7 cellular contexts compared by ENCODE assay signal in the genomic region with DNA sequence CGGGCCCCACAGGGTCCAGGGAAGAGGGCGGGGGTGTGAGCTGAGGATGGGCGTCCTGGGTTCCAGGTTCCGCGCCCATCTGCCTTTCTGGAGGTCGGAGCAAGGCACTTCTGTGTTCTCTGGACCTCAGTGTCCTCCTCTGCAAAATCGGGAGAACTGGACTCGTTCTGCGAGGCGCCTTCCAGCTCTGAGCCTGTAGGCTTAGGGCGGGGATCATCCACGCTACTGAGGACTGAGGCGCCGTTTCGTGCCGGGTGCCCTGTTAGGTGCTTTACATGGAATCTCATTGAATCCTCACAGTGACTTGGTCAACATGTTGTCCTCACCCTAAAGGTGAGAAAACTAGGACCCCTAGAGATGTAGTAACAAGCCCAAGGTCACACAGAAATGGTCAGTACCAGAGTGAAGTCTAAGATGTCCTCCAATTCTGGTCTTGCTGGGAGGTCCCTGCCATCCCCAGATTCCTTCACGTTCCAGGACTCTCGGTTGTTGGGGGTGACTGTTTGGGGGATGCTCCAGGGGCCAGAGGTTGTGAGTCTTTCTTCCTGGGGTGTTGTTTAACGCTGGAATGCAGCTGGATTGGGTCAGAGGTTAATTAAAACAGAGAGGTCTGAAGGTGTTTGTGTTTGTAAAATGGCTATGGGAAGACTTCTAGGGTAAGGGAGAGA. TPM values are rescaled to one million over a fixed set of nuclear protein-coding genes. Genes with fewer than 3 reads are reported as not detected.
A peak's percentile ranks its signal among the peaks of the same experiment; 100 is the strongest.
DNase-seq lines count a peak whose midpoint lies in the region; ATAC-seq and TF ChIP-seq lines count a peak whose summit lies in the region.

No MANE protein-coding gene starts in this region.

- WGBS in endodermal cell (ENCODE audit: insufficient coverage in 1 of 2, insufficient read length in 1 of 2), 2 experiments = 3 to 4% methylated on average over 14 to 19 of the region's 19 CpGs

- H3K4me1 ChIP-seq in endodermal cell (ENCODE audit: control insufficient read depth, insufficient read depth, low read length) = no peaks in the 10 kb centered on the region

- peaks cover 58% of the 10 kb centered on the region for H3K27me3 Mint-ChIP-seq in endodermal cell (ENCODE audit: insufficient read depth)

- H3K4me3 Mint-ChIP-seq in endodermal cell = peak overlapping the region; percentile 78

- no peak overlapping the region for H3K27ac ChIP-seq in endodermal cell (ENCODE audit: low read depth, low read length)

- H3K9me3 ChIP-seq in endodermal cell (ENCODE audit: control insufficient read depth, low read length) = no peaks in the 10 kb centered on the region

- H3K36me3 Mint-ChIP-seq in endodermal cell (ENCODE audit: low read depth) = no peaks in the 10 kb centered on the region

- no peaks in the 10 kb centered on the region for H3K36me3 ChIP-seq in endodermal cell (ENCODE audit: control insufficient read depth, insufficient read depth, low read length)

- H3K4me1 Mint-ChIP-seq in endodermal cell = peaks cover 17% of the 10 kb centered on the region

- peaks cover 40% of the 10 kb centered on the region for H3K27me3 ChIP-seq in endodermal cell (ENCODE audit: control insufficient read depth, insufficient read depth, low read length, poor library complexity, severe bottlenecking)

- no peaks in the 10 kb centered on the region for H3K9me3 Mint-ChIP-seq in endodermal cell

- peak; percentile 30 for ATAC-seq in GM19372 (IDR thresholded peaks at IDR 0.05; ENCODE audit: low read depth, unreplicated experiment)

- TF ChIP-seq CTCF in endodermal cell (conservative IDR thresholded peaks at IDR 0.05) = no peak

- peak overlapping the region; percentile 1 for H3K27ac Mint-ChIP-seq in endodermal cell

- H3K4me3 ChIP-seq in endodermal cell (ENCODE audit: low read length) = peak overlapping the region; percentile 85

- peak overlapping the region; percentile 36 for H3K9ac ChIP-seq in endodermal cell (ENCODE audit: extremely low read depth, low read length, poor library complexity, severe bottlenecking)

- DNase-seq in NCI-H345 treated with DMSO at 0.1 percent for 48 hours (lab: John Stamatoyannopoulos, UW; ENCODE audit: unreplicated experiment) (peak; percentile 13), endodermal cell (peak; percentile 78), midbrain (lab: John Stamatoyannopoulos, UW) (peak; percentile 14), HPDE6-E6E7 (ENCODE audit: extremely low spot score) (no peak), CD1c-positive myeloid dendritic cell (ENCODE audit: extremely low spot score) (no peak)
- DNase-seq in effector CD4-positive, alpha-beta T cell = no peak

RNA-seq across cellular contexts. Expression of a gene that starts 0.7 kb away (rescaled TPM):
- 10 to 100 TPM in 1 of 2 donors, 1 to 10 TPM in 1; 4.7 to 15.3 TPM for total RNA-seq in endodermal cell
- polyA plus RNA-seq in endodermal cell (2013, experiment 1 of 2) = 6.8 TPM
- 6.0 TPM for polyA plus RNA-seq in endodermal cell (2013, experiment 2 of 2)

Comparison
In these comparisons a context has a peak if more than half of its experiments do, and no peak if none do; other contexts are left out.
1. DNase-seq: peak in NCI-H345 treated with DMSO at 0.1 percent for 48 hours (single experiment), endodermal cell (single experiment) and midbrain (single experiment); none in HPDE6-E6E7 (single experiment), CD1c-positive myeloid dendritic cell (single experiment) and effector CD4-positive, alpha-beta T cell (single experiment).